1 cellular context compared by ENCODE assay signal in the genomic region with DNA sequence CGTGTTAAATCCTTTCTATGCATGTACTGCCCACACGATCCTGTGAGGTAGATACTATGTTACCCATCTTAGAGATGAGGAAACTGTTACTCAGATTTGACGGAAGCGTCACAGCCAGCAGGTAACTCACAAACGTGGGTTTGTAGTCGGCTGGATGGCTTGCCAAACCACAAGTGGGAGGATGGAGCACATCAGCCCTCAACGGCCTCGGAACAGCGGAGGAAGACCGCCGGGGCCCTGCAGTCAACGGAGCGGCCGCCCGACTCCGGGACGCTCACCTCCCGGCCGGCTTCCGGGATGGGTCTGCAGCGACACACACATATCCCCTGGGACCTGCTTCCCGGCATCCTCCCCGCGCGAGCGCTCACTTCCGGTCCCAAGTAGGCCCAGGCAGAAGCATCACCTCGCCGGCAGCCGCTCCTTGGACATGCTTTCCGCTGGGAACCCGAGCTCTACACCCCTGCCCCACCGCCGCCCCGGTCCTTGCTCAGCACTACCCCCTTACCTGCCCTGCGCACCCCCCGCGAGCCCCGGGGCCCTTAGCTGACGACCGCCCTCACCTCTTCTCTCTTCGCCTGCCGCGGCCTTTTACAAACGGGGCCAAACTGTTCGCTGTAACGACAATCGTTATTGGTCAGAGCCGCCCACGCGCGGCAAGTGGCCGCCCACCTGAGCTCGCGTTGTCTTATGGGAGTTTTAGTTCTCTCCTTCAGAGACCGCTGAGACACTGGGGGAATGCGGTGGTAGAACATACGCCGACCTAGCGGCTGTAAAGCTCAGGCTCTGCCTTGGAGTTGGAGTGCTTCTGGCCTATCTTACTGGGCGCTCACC.
TF ChIP-seq lines count a peak whose summit lies in the region.

Gene C2orf42, minus strand, starts transcription at position 607 of the 831 bp plus-strand sequence. CDS start 9,034 bp downstream, outside the sequence.

TF ChIP-seq in HEK293, 187 proteins besides CTCF, POLR2A, EP300 and RAD21 (continued from another document and continues in another):
- peak; percentile 79; the same call in 1 of the 2 replicates for TF ChIP-seq ZNF776 (tag by site-specific recombination; IDR thresholded peaks at IDR 0.05; ENCODE audit: borderline replicate concordance)
- no peak for TF ChIP-seq ZNF654 (tag by site-specific recombination; IDR thresholded peaks at IDR 0.05; ENCODE audit: low read depth)
- TF ChIP-seq, protein P1, sequence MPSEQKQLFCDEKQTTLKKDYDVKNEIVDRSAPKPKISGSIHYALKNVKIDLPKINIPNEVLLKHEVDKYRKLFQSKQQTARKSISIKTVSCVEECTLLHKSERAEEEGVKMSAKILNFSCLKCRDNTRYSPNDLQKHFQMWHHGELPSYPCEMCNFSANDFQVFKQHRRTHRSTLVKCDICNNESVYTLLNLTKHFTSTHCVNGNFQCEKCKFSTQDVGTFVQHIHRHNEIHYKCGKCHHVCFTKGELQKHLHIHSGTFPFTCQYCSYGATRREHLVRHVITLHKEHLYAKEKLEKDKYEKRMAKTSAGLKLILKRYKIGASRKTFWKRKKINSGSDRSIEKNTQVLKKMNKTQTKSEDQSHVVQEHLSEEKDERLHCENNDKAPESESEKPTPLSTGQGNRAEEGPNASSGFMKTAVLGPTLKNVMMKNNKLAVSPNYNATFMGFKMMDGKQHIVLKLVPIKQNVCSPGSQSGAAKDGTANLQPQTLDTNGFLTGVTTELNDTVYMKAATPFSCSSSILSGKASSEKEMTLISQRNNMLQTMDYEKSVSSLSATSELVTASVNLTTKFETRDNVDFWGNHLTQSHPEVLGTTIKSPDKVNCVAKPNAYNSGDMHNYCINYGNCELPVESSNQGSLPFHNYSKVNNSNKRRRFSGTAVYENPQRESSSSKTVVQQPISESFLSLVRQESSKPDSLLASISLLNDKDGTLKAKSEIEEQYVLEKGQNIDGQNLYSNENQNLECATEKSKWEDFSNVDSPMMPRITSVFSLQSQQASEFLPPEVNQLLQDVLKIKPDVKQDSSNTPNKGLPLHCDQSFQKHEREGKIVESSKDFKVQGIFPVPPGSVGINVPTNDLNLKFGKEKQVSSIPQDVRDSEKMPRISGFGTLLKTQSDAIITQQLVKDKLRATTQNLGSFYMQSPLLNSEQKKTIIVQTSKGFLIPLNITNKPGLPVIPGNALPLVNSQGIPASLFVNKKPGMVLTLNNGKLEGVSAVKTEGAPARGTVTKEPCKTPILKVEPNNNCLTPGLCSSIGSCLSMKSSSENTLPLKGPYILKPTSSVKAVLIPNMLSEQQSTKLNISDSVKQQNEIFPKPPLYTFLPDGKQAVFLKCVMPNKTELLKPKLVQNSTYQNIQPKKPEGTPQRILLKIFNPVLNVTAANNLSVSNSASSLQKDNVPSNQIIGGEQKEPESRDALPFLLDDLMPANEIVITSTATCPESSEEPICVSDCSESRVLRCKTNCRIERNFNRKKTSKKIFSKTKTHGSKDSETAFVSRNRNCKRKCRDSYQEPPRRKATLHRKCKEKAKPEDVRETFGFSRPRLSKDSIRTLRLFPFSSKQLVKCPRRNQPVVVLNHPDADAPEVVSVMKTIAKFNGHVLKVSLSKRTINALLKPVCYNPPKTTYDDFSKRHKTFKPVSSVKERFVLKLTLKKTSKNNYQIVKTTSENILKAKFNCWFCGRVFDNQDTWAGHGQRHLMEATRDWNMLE (tag by site-specific recombination; conservative IDR thresholded peaks at IDR 0.05; ENCODE audit: low read depth): peak; percentile 42
- TF ChIP-seq IKZF3 (tag by site-specific recombination; IDR thresholded peaks at IDR 0.05): peak; percentile 31; the same call in 1 of the 2 replicates
- peak; percentile 89 for TF ChIP-seq KLF8 (tag by site-specific recombination; IDR thresholded peaks at IDR 0.05)
- peak; percentile 96 for TF ChIP-seq ZNF76 (tag by site-specific recombination; IDR thresholded peaks at IDR 0.05; ENCODE audit: borderline replicate concordance, low read depth)
- TF ChIP-seq ZNF580 (tag by site-specific recombination; IDR thresholded peaks at IDR 0.05): peak; percentile 57; the same call in 1 of the 2 replicates
- TF ChIP-seq ZFP37 (tag by site-specific recombination; IDR thresholded peaks at IDR 0.05): peak; percentile 95
- TF ChIP-seq, protein P2, sequence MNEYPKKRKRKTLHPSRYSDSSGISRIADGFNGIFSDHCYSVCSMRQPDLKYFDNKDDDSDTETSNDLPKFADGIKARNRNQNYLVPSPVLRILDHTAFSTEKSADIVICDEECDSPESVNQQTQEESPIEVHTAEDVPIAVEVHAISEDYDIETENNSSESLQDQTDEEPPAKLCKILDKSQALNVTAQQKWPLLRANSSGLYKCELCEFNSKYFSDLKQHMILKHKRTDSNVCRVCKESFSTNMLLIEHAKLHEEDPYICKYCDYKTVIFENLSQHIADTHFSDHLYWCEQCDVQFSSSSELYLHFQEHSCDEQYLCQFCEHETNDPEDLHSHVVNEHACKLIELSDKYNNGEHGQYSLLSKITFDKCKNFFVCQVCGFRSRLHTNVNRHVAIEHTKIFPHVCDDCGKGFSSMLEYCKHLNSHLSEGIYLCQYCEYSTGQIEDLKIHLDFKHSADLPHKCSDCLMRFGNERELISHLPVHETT (tag by site-specific recombination; IDR thresholded peaks at IDR 0.05): peak; percentile 64; the same call in 1 of the 2 replicates
- TF ChIP-seq ZNF792 (tag by site-specific recombination; IDR thresholded peaks at IDR 0.05): 0 out of 2 replicates have a peak, but pooled peaks have one; percentile 44
- TF ChIP-seq, protein P3, sequence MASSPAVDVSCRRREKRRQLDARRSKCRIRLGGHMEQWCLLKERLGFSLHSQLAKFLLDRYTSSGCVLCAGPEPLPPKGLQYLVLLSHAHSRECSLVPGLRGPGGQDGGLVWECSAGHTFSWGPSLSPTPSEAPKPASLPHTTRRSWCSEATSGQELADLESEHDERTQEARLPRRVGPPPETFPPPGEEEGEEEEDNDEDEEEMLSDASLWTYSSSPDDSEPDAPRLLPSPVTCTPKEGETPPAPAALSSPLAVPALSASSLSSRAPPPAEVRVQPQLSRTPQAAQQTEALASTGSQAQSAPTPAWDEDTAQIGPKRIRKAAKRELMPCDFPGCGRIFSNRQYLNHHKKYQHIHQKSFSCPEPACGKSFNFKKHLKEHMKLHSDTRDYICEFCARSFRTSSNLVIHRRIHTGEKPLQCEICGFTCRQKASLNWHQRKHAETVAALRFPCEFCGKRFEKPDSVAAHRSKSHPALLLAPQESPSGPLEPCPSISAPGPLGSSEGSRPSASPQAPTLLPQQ (tag by site-specific recombination; IDR thresholded peaks at IDR 0.05): peak; percentile 52
- 0 out of 2 replicates have a peak, but pooled peaks have one; percentile 40 for TF ChIP-seq WT1 (tag by site-specific recombination; IDR thresholded peaks at IDR 0.05)
- TF ChIP-seq ZBTB17 (tag by site-specific recombination; IDR thresholded peaks at IDR 0.05): peak; percentile 94
- TF ChIP-seq ZNF302 (tag by site-specific recombination; IDR thresholded peaks at IDR 0.05; ENCODE audit: low read depth): no peak
- TF ChIP-seq KLF1 (tag by site-specific recombination; IDR thresholded peaks at IDR 0.05): peak; percentile 52
- peak; percentile 48; the same call in 1 of the 2 replicates for TF ChIP-seq ZNF843 (tag by site-specific recombination; IDR thresholded peaks at IDR 0.05)
- no peak for TF ChIP-seq ZNF544 (tag by site-specific recombination; IDR thresholded peaks at IDR 0.05)
- 0 out of 2 replicates have a peak, but pooled peaks have one; percentile 24 for TF ChIP-seq ZNF184 (tag by site-specific recombination; IDR thresholded peaks at IDR 0.05)
- peak; percentile 69; the same call in 1 of the 2 replicates for TF ChIP-seq ZNF394 (tag by site-specific recombination; IDR thresholded peaks at IDR 0.05; ENCODE audit: borderline replicate concordance)
- peak; percentile 83 for TF ChIP-seq GLIS1 (tag by site-specific recombination; IDR thresholded peaks at IDR 0.05)
- peak; percentile 58 for TF ChIP-seq ZNF600 (tag by site-specific recombination; IDR thresholded peaks at IDR 0.05)
- no peak for TF ChIP-seq ZNF23 (tag by site-specific recombination; IDR thresholded peaks at IDR 0.05; ENCODE audit: borderline replicate concordance)
- TF ChIP-seq ZNF658 (tag by site-specific recombination; IDR thresholded peaks at IDR 0.05): no peak
- TF ChIP-seq ZBTB10 (tag by site-specific recombination; IDR thresholded peaks at IDR 0.05): peak; percentile 87
- TF ChIP-seq SP3 (tag by site-specific recombination; IDR thresholded peaks at IDR 0.05): peak; percentile 98
- no peak for TF ChIP-seq REPIN1 (tag by site-specific recombination; IDR thresholded peaks at IDR 0.05; ENCODE audit: low read depth)
- no peak for TF ChIP-seq HOXA7 (CRISPR knock-in tag; IDR thresholded peaks at IDR 0.05; ENCODE audit: borderline replicate concordance)
- no peak for TF ChIP-seq ZNF132 (tag by site-specific recombination; IDR thresholded peaks at IDR 0.05; ENCODE audit: borderline replicate concordance)
- TF ChIP-seq ZNF335 (tag by site-specific recombination; conservative IDR thresholded peaks at IDR 0.05): peak; percentile 82
- TF ChIP-seq ZBTB48 (tag by site-specific recombination; IDR thresholded peaks at IDR 0.05): peak; percentile 67; the same call in 1 of the 2 replicates
- TF ChIP-seq ZBTB21 (tag by site-specific recombination; IDR thresholded peaks at IDR 0.05): peak; percentile 66
- TF ChIP-seq, protein P4, sequence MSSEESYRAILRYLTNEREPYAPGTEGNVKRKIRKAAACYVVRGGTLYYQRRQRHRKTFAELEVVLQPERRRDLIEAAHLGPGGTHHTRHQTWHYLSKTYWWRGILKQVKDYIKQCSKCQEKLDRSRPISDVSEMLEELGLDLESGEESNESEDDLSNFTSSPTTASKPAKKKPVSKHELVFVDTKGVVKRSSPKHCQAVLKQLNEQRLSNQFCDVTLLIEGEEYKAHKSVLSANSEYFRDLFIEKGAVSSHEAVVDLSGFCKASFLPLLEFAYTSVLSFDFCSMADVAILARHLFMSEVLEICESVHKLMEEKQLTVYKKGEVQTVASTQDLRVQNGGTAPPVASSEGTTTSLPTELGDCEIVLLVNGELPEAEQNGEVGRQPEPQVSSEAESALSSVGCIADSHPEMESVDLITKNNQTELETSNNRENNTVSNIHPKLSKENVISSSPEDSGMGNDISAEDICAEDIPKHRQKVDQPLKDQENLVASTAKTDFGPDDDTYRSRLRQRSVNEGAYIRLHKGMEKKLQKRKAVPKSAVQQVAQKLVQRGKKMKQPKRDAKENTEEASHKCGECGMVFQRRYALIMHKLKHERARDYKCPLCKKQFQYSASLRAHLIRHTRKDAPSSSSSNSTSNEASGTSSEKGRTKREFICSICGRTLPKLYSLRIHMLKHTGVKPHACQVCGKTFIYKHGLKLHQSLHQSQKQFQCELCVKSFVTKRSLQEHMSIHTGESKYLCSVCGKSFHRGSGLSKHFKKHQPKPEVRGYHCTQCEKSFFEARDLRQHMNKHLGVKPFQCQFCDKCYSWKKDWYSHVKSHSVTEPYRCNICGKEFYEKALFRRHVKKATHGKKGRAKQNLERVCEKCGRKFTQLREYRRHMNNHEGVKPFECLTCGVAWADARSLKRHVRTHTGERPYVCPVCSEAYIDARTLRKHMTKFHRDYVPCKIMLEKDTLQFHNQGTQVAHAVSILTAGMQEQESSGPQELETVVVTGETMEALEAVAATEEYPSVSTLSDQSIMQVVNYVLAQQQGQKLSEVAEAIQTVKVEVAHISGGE (tag by site-specific recombination; conservative IDR thresholded peaks at IDR 0.05; ENCODE audit: low read depth): peak; percentile 96
- TF ChIP-seq YY1 (tag by site-specific recombination; IDR thresholded peaks at IDR 0.05): 0 out of 2 replicates have a peak, but pooled peaks have one; percentile 15
- peak; percentile 91 for TF ChIP-seq ZNF610 (tag by site-specific recombination; IDR thresholded peaks at IDR 0.05; ENCODE audit: borderline replicate concordance)
- TF ChIP-seq ZNF324 (tag by site-specific recombination; IDR thresholded peaks at IDR 0.05): peak; percentile 77; the same call in 1 of the 2 replicates
- peak; percentile 80 for TF ChIP-seq SP7 (tag by site-specific recombination; IDR thresholded peaks at IDR 0.05)
- TF ChIP-seq ZBTB8A (tag by site-specific recombination; IDR thresholded peaks at IDR 0.05): peak; percentile 49; the same call in 1 of the 2 replicates
- peak; percentile 93 for TF ChIP-seq GLIS2 (tag by site-specific recombination; IDR thresholded peaks at IDR 0.05)
- TF ChIP-seq KLF16 (tag by site-specific recombination; IDR thresholded peaks at IDR 0.05): peak; percentile 85
- TF ChIP-seq, protein P5, sequence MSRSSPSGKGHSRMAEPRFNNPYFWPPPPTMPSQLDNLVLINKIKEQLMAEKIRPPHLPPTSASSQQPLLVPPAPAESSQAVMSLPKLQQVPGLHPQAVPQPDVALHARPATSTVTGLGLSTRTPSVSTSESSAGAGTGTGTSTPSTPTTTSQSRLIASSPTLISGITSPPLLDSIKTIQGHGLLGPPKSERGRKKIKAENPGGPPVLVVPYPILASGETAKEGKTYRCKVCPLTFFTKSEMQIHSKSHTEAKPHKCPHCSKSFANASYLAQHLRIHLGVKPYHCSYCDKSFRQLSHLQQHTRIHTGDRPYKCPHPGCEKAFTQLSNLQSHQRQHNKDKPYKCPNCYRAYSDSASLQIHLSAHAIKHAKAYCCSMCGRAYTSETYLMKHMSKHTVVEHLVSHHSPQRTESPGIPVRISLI (tag by site-specific recombination; IDR thresholded peaks at IDR 0.05): no peak
- TF ChIP-seq SCRT2 (tag by site-specific recombination; IDR thresholded peaks at IDR 0.05): peak; percentile 41
- TF ChIP-seq, protein P6, sequence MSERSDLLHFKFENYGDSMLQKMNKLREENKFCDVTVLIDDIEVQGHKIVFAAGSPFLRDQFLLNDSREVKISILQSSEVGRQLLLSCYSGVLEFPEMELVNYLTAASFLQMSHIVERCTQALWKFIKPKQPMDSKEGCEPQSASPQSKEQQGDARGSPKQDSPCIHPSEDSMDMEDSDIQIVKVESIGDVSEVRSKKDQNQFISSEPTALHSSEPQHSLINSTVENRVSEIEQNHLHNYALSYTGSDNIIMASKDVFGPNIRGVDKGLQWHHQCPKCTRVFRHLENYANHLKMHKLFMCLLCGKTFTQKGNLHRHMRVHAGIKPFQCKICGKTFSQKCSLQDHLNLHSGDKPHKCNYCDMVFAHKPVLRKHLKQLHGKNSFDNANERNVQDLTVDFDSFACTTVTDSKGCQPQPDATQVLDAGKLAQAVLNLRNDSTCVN (tag by site-specific recombination; optimal IDR thresholded peaks at IDR 0.05): peak; percentile 60
